Comparison of ENCODE assay signal across 1 cellular context in the genomic region with DNA sequence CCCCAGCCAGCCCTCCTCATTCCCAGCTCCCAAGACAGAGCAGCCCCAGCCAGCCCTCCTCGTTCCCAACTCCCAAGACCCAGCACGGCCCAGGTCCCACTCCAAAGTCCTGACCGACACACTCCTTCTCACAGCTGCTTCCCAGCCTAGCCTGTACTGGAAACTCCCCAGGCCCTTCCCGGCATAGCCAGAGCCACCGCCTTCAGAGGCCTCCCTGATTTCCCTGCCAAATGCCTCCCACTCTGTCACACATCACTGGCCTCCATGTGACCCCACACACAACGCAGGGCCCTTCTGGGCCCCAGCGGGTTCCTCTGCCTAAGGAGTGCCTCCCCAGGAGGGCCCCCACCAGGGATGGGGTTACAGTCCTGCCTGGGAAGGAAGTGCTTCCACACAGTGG.
TF ChIP-seq lines count a peak whose summit lies in the region.

No MANE protein-coding gene starts in this region.

TF ChIP-seq in H1, 55 proteins besides CTCF, POLR2A, EP300 and RAD21:
- TF ChIP-seq, protein P1, sequence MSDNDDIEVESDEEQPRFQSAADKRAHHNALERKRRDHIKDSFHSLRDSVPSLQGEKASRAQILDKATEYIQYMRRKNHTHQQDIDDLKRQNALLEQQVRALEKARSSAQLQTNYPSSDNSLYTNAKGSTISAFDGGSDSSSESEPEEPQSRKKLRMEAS (IDR thresholded peaks at IDR 0.05) = no peak
- TF ChIP-seq SIN3A (conservative IDR thresholded peaks at IDR 0.05 in 1 of 2, IDR thresholded peaks at IDR 0.05 in 1 of 2; ENCODE audit: low read depth in 1 of 2, low read length in 2 of 2) (no peak), TEAD4 (IDR thresholded peaks at IDR 0.05; ENCODE audit: low read depth, low read length) (no peak), SUZ12 (IDR thresholded peaks at IDR 0.05; ENCODE audit: low read length) (no peak), YY1 (IDR thresholded peaks at IDR 0.05; ENCODE audit: low read depth, low read length) (no peak), KDM5A (IDR thresholded peaks at IDR 0.05; ENCODE audit: low read length) (no peak), JUN (IDR thresholded peaks at IDR 0.05; ENCODE audit: low read depth, low read length) (no peak), TAF7 (optimal IDR thresholded peaks at IDR 0.05; ENCODE audit: borderline replicate concordance, low read depth, low read length) (no peak), POLR2AphosphoS5 (IDR thresholded peaks at IDR 0.05; ENCODE audit: low read depth, low read length) (no peak), CBX8 (IDR thresholded peaks at IDR 0.05; ENCODE audit: borderline replicate concordance, low read depth, low read length) (no peak)
- TF ChIP-seq, protein P2, sequence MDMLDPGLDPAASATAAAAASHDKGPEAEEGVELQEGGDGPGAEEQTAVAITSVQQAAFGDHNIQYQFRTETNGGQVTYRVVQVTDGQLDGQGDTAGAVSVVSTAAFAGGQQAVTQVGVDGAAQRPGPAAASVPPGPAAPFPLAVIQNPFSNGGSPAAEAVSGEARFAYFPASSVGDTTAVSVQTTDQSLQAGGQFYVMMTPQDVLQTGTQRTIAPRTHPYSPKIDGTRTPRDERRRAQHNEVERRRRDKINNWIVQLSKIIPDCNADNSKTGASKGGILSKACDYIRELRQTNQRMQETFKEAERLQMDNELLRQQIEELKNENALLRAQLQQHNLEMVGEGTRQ (IDR thresholded peaks at IDR 0.05; ENCODE audit: low read length) = no peak
- TF ChIP-seq, protein P3, sequence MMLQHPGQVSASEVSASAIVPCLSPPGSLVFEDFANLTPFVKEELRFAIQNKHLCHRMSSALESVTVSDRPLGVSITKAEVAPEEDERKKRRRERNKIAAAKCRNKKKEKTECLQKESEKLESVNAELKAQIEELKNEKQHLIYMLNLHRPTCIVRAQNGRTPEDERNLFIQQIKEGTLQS (IDR thresholded peaks at IDR 0.05; ENCODE audit: insufficient read depth, low read depth, low read length) = no peak
